Comparison of ENCODE assay signal across 14 cellular contexts in the genomic region with DNA sequence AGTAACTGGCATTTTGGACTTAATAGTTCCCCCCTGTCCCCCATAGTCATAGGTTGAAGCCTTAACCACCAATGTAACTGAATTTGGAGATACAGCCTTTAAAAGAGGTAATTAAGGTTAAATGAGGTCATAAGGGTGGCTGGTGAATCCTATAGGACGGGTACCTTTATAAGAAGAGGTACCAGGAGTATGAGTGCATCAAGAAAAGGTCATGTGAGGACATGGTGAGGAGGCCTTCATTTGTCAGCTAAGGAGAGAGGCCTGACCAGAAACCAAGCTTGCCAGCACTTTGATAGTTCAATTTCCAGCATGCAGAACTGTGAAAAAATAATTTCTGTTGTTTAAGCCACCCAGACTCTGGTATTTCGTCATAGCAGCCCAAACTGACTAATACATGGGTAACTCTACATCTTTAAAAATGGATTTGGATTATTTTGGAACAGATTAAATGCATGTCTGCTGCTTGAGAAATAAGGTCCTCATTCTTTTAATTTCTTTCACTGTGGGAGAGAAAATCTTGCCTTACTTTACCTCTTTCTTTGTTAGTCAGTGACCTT. TPM values are rescaled to one million over a fixed set of nuclear protein-coding genes. Genes with fewer than 3 reads are reported as not detected.
A peak's percentile ranks its signal among the peaks of the same experiment; 100 is the strongest.
DNase-seq lines count a peak whose midpoint lies in the region; TF ChIP-seq lines count a peak whose summit lies in the region.
"Had no signal": no experiment of that assay in that cellular context is flagged by ENCODE, and none has a peak within 500 bp of the region (broad histone marks: within the 10 kb centered on the region; RNA-seq: fewer than 3 reads in every experiment).

No MANE protein-coding gene starts in this region.

- H3K23ac ChIP-seq in trophoblast cell (ENCODE audit: low read length) = no peak overlapping the region

- POLR2A ChIA-PET in activated CD4-positive, alpha-beta memory T cell treated with anti-CD3 and anti-CD28 coated beads for 36 hours (lab: Charles Lee) = no interaction called here
- POLR2A ChIA-PET in activated CD4-positive, alpha-beta memory T cell treated with anti-CD3 and anti-CD28 coated beads, Interleukin-2, amount 10 ng/mL, durations not matched to agents 7 days and 5 days (lab: Charles Lee) = no interaction called here

- no peaks in the 10 kb centered on the region for H3K79me1 ChIP-seq in trophoblast cell (ENCODE audit: low read length)

- peaks cover 17% of the 10 kb centered on the region for H3K36me3 Mint-ChIP-seq in activated CD4-positive, alpha-beta memory T cell treated with anti-CD3 and anti-CD28 coated beads for 36 hours
- peaks cover 63% of the 10 kb centered on the region for H3K36me3 Mint-ChIP-seq in activated CD4-positive, alpha-beta memory T cell treated with anti-CD3 and anti-CD28 coated beads, Interleukin-2, amount 10 ng/mL, durations not matched to agents 7 days and 5 days (ENCODE audit: low read depth)
- peaks cover 44% of the 10 kb centered on the region for H3K36me3 Mint-ChIP-seq in HFFc6 (ENCODE audit: low read depth)
- no peaks in the 10 kb centered on the region for H3K36me3 Mint-ChIP-seq in chondrocyte (ENCODE audit: low read depth)
- H3K36me3 Mint-ChIP-seq in glutamatergic neuron (ENCODE audit: unreplicated experiment) = no peaks in the 10 kb centered on the region

- no peaks in the 10 kb centered on the region for H3K9me3 ChIP-seq in trophoblast cell (ENCODE audit: insufficient read depth, low read depth, low read length)
- H3K9me3 ChIP-seq: colonic mucosa had no signal

- no peak overlapping the region for H2BK12ac ChIP-seq in trophoblast cell (ENCODE audit: low read length)

- no peak for DNase-seq in activated CD4-positive, alpha-beta memory T cell treated with anti-CD3 and anti-CD28 coated beads for 36 hours
- no peak for DNase-seq in activated CD4-positive, alpha-beta memory T cell treated with anti-CD3 and anti-CD28 coated beads, Interleukin-2, amount 10 ng/mL, durations not matched to agents 7 days and 5 days
- DNase-seq in HFFc6 (no peak), chondrocyte (ENCODE audit: low spot score) (no peak), trophoblast cell (peak in 1 of 2 donors; percentile 33), head of caudate nucleus (no peak), glutamatergic neuron (no peak), medulla oblongata (ENCODE audit: extremely low spot score) (no peak)
- DNase-seq: amygdala, colonic mucosa, left lung, NCI-H2107, NCI-H774 had no signal

- no CpG with 5 or more reads among the region's 2 CpGs for WGBS in trophoblast cell (ENCODE audit: extremely low coverage, insufficient coverage, insufficient read length)

- no peak overlapping the region for H4K91ac ChIP-seq in trophoblast cell (ENCODE audit: low read depth, low read length)

- H3K9me3 Mint-ChIP-seq in activated CD4-positive, alpha-beta memory T cell treated with anti-CD3 and anti-CD28 coated beads for 36 hours = no peaks in the 10 kb centered on the region
- H3K9me3 Mint-ChIP-seq in activated CD4-positive, alpha-beta memory T cell treated with anti-CD3 and anti-CD28 coated beads, Interleukin-2, amount 10 ng/mL, durations not matched to agents 7 days and 5 days = peaks cover 2% of the 10 kb centered on the region
- H3K9me3 Mint-ChIP-seq in HFFc6 (no peaks in the 10 kb centered on the region), chondrocyte (ENCODE audit: low read depth) (no peaks in the 10 kb centered on the region), glutamatergic neuron (ENCODE audit: unreplicated experiment) (peaks cover 3% of the 10 kb centered on the region)

- H3K18ac ChIP-seq in trophoblast cell (ENCODE audit: low read length) = no peak overlapping the region

- CTCF ChIA-PET in activated CD4-positive, alpha-beta memory T cell treated with anti-CD3 and anti-CD28 coated beads for 36 hours (lab: Charles Lee) = interaction anchor here (0.5 kb wide), 1 partner anchor 249 kb away, joined by 3 read pairs; no protein-coding TSS in a partner anchor
- CTCF ChIA-PET in activated CD4-positive, alpha-beta memory T cell treated with anti-CD3 and anti-CD28 coated beads, Interleukin-2, amount 10 ng/mL, durations not matched to agents 7 days and 5 days (lab: Charles Lee) = interaction anchor here (0.9 kb wide), 1 partner anchor 9 kb away, joined by 3 read pairs; a partner anchor contains a TSS

- no peak overlapping the region for H2BK120ac ChIP-seq in trophoblast cell (ENCODE audit: insufficient read depth, low read length, poor library complexity)

- intact Hi-C loops in activated CD4-positive, alpha-beta memory T cell treated with anti-CD3 and anti-CD28 coated beads for 36 hours (cut with micrococcal nuclease) = no loop called here
- intact Hi-C loops in head of caudate nucleus (cut with DNase I) = no loop called here

- H3K79me2 ChIP-seq in trophoblast cell (ENCODE audit: control insufficient read depth, insufficient read depth, low read length, poor library complexity) = peaks cover 8% of the 10 kb centered on the region

- H3K4me3 ChIP-seq in trophoblast cell (ENCODE audit: low read depth, low read length) = no peak overlapping the region
- H3K4me3 ChIP-seq: colonic mucosa, left lung had no signal

- H2AFZ ChIP-seq in trophoblast cell (ENCODE audit: insufficient read depth, low read length, poor library complexity) = no peak overlapping the region

- no peak for TF ChIP-seq CTCF in HFFc6 (IDR thresholded peaks at IDR 0.05)
- no peak for TF ChIP-seq CTCF in chondrocyte (IDR thresholded peaks at IDR 0.05)
- no peak for TF ChIP-seq CTCF in glutamatergic neuron (IDR thresholded peaks at IDR 0.05; ENCODE audit: partially characterized antibody, unreplicated experiment)

- H3K27me3 ChIP-seq in trophoblast cell (ENCODE audit: insufficient read depth, low read length) = no peaks in the 10 kb centered on the region
- H3K27me3 ChIP-seq: colonic mucosa, left lung had no signal

- no peak overlapping the region for H3K4me2 ChIP-seq in trophoblast cell (ENCODE audit: low read length)

- no peak overlapping the region for H2BK5ac ChIP-seq in trophoblast cell (ENCODE audit: low read depth, low read length, poor library complexity)

- no peak overlapping the region for H4K12ac ChIP-seq in trophoblast cell (ENCODE audit: low read depth, low read length)

- no peak overlapping the region for H3K14ac ChIP-seq in trophoblast cell (ENCODE audit: low read length)

- peaks cover 59% of the 10 kb centered on the region for H3K4me1 Mint-ChIP-seq in activated CD4-positive, alpha-beta memory T cell treated with anti-CD3 and anti-CD28 coated beads for 36 hours (ENCODE audit: low read depth)
- peaks cover 37% of the 10 kb centered on the region for H3K4me1 Mint-ChIP-seq in activated CD4-positive, alpha-beta memory T cell treated with anti-CD3 and anti-CD28 coated beads, Interleukin-2, amount 10 ng/mL, durations not matched to agents 7 days and 5 days
- H3K4me1 Mint-ChIP-seq in HFFc6 (ENCODE audit: low read depth) (peaks cover 73% of the 10 kb centered on the region), chondrocyte (ENCODE audit: low read depth) (peaks cover 42% of the 10 kb centered on the region), glutamatergic neuron (ENCODE audit: low read depth, unreplicated experiment) (peaks cover 17% of the 10 kb centered on the region)

- H3K27me3 Mint-ChIP-seq in activated CD4-positive, alpha-beta memory T cell treated with anti-CD3 and anti-CD28 coated beads for 36 hours = no peaks in the 10 kb centered on the region
- no peaks in the 10 kb centered on the region for H3K27me3 Mint-ChIP-seq in activated CD4-positive, alpha-beta memory T cell treated with anti-CD3 and anti-CD28 coated beads, Interleukin-2, amount 10 ng/mL, durations not matched to agents 7 days and 5 days
- H3K27me3 Mint-ChIP-seq in HFFc6 (ENCODE audit: insufficient read depth) (no peaks in the 10 kb centered on the region; the same call in 1 of the 2 replicates), chondrocyte (ENCODE audit: low read depth) (no peaks in the 10 kb centered on the region), glutamatergic neuron (ENCODE audit: unreplicated experiment) (peaks cover 2% of the 10 kb centered on the region)

- H3K27ac Mint-ChIP-seq in activated CD4-positive, alpha-beta memory T cell treated with anti-CD3 and anti-CD28 coated beads for 36 hours = peak overlapping the region; percentile 15
- H3K27ac Mint-ChIP-seq in activated CD4-positive, alpha-beta memory T cell treated with anti-CD3 and anti-CD28 coated beads, Interleukin-2, amount 10 ng/mL, durations not matched to agents 7 days and 5 days = no peak overlapping the region
- H3K27ac Mint-ChIP-seq in HFFc6 (peak overlapping the region; percentile 47), chondrocyte (ENCODE audit: unreplicated experiment) (peak overlapping the region; percentile 23), glutamatergic neuron (ENCODE audit: unreplicated experiment) (no peak overlapping the region)

- H3K27ac ChIP-seq in trophoblast cell (ENCODE audit: low read depth, low read length) = peak overlapping the region; percentile 10
- H3K27ac ChIP-seq: colonic mucosa, RWPE1 had no signal

- H3K4me1 ChIP-seq in trophoblast cell (ENCODE audit: control insufficient read depth in 1 of 2, insufficient read depth in 2 of 2, low read length in 2 of 2) = no peaks in the 10 kb centered on the region
- H3K4me1 ChIP-seq: colonic mucosa had no signal

- H2AK5ac ChIP-seq in trophoblast cell (ENCODE audit: low read length) = no peak overlapping the region

- H3K9ac ChIP-seq in trophoblast cell (ENCODE audit: low read length) = no peak overlapping the region

- no peak overlapping the region for H3K4me3 Mint-ChIP-seq in activated CD4-positive, alpha-beta memory T cell treated with anti-CD3 and anti-CD28 coated beads for 36 hours
- no peak overlapping the region for H3K4me3 Mint-ChIP-seq in activated CD4-positive, alpha-beta memory T cell treated with anti-CD3 and anti-CD28 coated beads, Interleukin-2, amount 10 ng/mL, durations not matched to agents 7 days and 5 days
- H3K4me3 Mint-ChIP-seq in HFFc6 = no peak overlapping the region
- no peak overlapping the region for H3K4me3 Mint-ChIP-seq in chondrocyte (ENCODE audit: unreplicated experiment)
- H3K4me3 Mint-ChIP-seq in glutamatergic neuron (ENCODE audit: unreplicated experiment) = no peak overlapping the region

- peaks cover 7 to 12% of the 10 kb centered on the region in 2 experiments for H3K36me3 ChIP-seq in trophoblast cell (ENCODE audit: control insufficient read depth in 1 of 2, insufficient read depth in 2 of 2, low read length in 2 of 2)
- H3K36me3 ChIP-seq: colonic mucosa, left lung had no signal

- no peak overlapping the region for H4K8ac ChIP-seq in trophoblast cell (ENCODE audit: low read depth, low read length)

- peak overlapping the region; percentile 52 for H3K4ac ChIP-seq in trophoblast cell (ENCODE audit: low read depth, low read length)

RNA-seq across cellular contexts. Expression of a gene that starts 9.7 kb away (rescaled TPM):
- 10 to 100 TPM; 25.1 to 25.4 TPM for total RNA-seq in activated CD4-positive, alpha-beta memory T cell treated with anti-CD3 and anti-CD28 coated beads for 36 hours
- 10 to 100 TPM; 22.5 to 23.5 TPM for total RNA-seq in activated CD4-positive, alpha-beta memory T cell treated with anti-CD3 and anti-CD28 coated beads, Interleukin-2, amount 10 ng/mL, durations not matched to agents 7 days and 5 days
- total RNA-seq in HFFc6 (2021; fragmentation: NEBNext Ultra II Directional; extraction: Animal tissue kit (Norgen Biotek cat#: 25700)) = 10 to 100 TPM; 61.6 to 89.8 (median 64.9) TPM
- total RNA-seq in chondrocyte (35.0 to 38.9 TPM (median 38.3 TPM) in 3 replicates), glutamatergic neuron (ENCODE audit: unreplicated experiment) (55.1 TPM)
- 124 and 129 TPM in 2 replicates for polyA plus RNA-seq in trophoblast cell (2013)

Comparison
In these comparisons a context has a peak if more than half of its experiments do, and no peak if none do; other contexts are left out.
1. H3K27ac Mint-ChIP-seq: peak in activated CD4-positive, alpha-beta memory T cell treated with anti-CD3 and anti-CD28 coated beads for 36 hours (single experiment), HFFc6 (single experiment) and chondrocyte (single experiment); none in activated CD4-positive, alpha-beta memory T cell treated with anti-CD3 and anti-CD28 coated beads, Interleukin-2, amount 10 ng/mL, durations not matched to agents 7 days and 5 days (single experiment) and glutamatergic neuron (single experiment).